21 cellular contexts compared by ENCODE assay signal in genomic region chr5:83469075-83469474, GRCh38. TPM values are rescaled to one million over a fixed set of nuclear protein-coding genes. Genes with fewer than 3 reads are reported as not detected.
DNase-seq lines count a peak whose midpoint lies in the region; ATAC-seq, FAIRE-seq and TF ChIP-seq lines count a peak whose summit lies in the region.
"Had no signal": no experiment of that assay in that cellular context is flagged by ENCODE, and none has a peak within 500 bp of the region (broad histone marks: within the 10 kb centered on the region; RNA-seq: fewer than 3 reads in every experiment).

No MANE protein-coding gene starts in this region.

- peak; percentile 23 for FAIRE-seq in G401.6 (lab: Jason Lieb, UNC)
- FAIRE-seq: GM12892, H54 had no signal

- H3K27ac Mint-ChIP-seq in neural crest cell (ENCODE audit: unreplicated experiment): no peak overlapping the region
- H3K27ac Mint-ChIP-seq: CD14-positive monocyte; CD4-positive, alpha-beta T cell; CD8-positive, alpha-beta memory T cell; HFFc6 had no signal

- TF ChIP-seq CTCF in neural crest cell (conservative IDR thresholded peaks at IDR 0.05): no peak

- H3K36me3 Mint-ChIP-seq in neural crest cell (ENCODE audit: low read depth): peaks cover 3% of the 10 kb centered on the region
- H3K36me3 Mint-ChIP-seq: CD8-positive, alpha-beta memory T cell had no signal

- ATAC-seq in SK-N-SH treated with all-trans-retinoic acid at 6 μM for 48 hours: no peak
- ATAC-seq in GM18873 (IDR thresholded peaks at IDR 0.05; ENCODE audit: low FRiP score, unreplicated experiment): no peak
- ATAC-seq: A549 had no signal

- DNase-seq in neural crest cell (ENCODE audit: low read depth, low spot score): no peak
- no peak for DNase-seq in NCI-H82 (lab: John Stamatoyannopoulos, UW)
- DNase-seq in epidermal melanocyte (ENCODE audit: insufficient read length, low spot score): no peak
- DNase-seq in NCI-H187 treated with DMSO at 0.1 percent for 48 hours (lab: John Stamatoyannopoulos, UW): no peak
- DNase-seq: 8988T; ACHN; AML-193; BE2C; CD4-positive, alpha-beta T cell; CD8-positive, alpha-beta memory T cell; DMS53; DMS79 treated with DMSO at 0.1 percent for 48 hours; GOT3; HFFc6 had no signal

- peak overlapping the region; percentile 95 for H3K4me3 Mint-ChIP-seq in neural crest cell
- H3K4me3 Mint-ChIP-seq: CD4-positive, alpha-beta T cell; CD8-positive, alpha-beta memory T cell; HFFc6 had no signal

- peaks cover 42% of the 10 kb centered on the region for H3K4me1 Mint-ChIP-seq in neural crest cell

- H3K27me3 Mint-ChIP-seq in neural crest cell (ENCODE audit: low read depth): peaks cover 6% of the 10 kb centered on the region

- peaks cover under 1% of the 10 kb centered on the region for H3K9me3 Mint-ChIP-seq in neural crest cell
- H3K9me3 Mint-ChIP-seq: CD4-positive, alpha-beta T cell; HFFc6 had no signal

TF ChIP-seq in SK-N-SH treated with all-trans-retinoic acid at 6 μM for 48 hours, 23 proteins besides CTCF, POLR2A, EP300 and RAD21:
- TF ChIP-seq RARB (CRISPR knock-in tag; IDR thresholded peaks at IDR 0.05): no peak
- no peak for TF ChIP-seq POU6F1 (CRISPR knock-in tag; IDR thresholded peaks at IDR 0.05; ENCODE audit: borderline replicate concordance, low read depth)
- peak; percentile 70 for TF ChIP-seq ISL1 (CRISPR knock-in tag; IDR thresholded peaks at IDR 0.05)
- TF ChIP-seq TCF4 (CRISPR knock-in tag; IDR thresholded peaks at IDR 0.05; ENCODE audit: borderline replicate concordance): peak; percentile 63
- no peak for TF ChIP-seq PPARA (CRISPR knock-in tag; IDR thresholded peaks at IDR 0.05; ENCODE audit: borderline replicate concordance)

RNA-seq across cellular contexts. Expression of gene VCAN, which starts 2.5 kb away (rescaled TPM):
- 234 and 236 TPM in 2 replicates for total RNA-seq in neural crest cell
